In the genomic region with DNA sequence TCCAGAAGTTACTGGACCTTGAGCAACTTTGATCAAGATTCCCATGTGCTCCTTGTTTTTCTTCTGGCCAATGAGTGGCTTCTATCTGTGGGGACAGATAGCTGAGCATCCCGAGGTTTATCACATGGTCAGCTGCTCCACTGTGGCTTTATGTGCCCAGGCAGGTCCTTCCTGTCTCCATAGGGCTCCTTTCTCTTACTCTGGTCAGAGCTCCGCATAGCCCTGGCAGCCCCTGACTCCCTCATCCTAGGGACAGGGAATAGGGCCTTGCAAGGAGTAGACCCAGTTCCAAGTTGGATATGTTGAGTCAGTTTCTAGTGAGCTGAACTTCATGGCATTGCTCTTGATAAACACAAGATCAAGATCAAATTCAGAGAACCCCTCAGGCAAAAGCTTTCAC, we compare ENCODE assay signal across 17 cellular contexts. TPM values are rescaled to one million over a fixed set of nuclear protein-coding genes. Genes with fewer than 3 reads are reported as not detected.
DNase-seq lines count a peak whose midpoint lies in the region; ATAC-seq and TF ChIP-seq lines count a peak whose summit lies in the region.
"Had no signal": no experiment of that assay in that cellular context is flagged by ENCODE, and none has a peak within 500 bp of the region (broad histone marks: within the 10 kb centered on the region; RNA-seq: fewer than 3 reads in every experiment).

No MANE protein-coding gene starts in this region.

- no peak overlapping the region for H3K27ac Mint-ChIP-seq in stimulated activated effector memory CD8-positive, alpha-beta T cell treated with anti-CD3 and anti-CD28 coated beads, Interleukin-12 subunit alpha, Interleukin-12 subunit beta, amount 100 ng/mL, for 72 hours
- no peak overlapping the region for H3K27ac Mint-ChIP-seq in osteocyte (ENCODE audit: unreplicated experiment)
- H3K27ac Mint-ChIP-seq: CD4-positive, alpha-beta memory T cell had no signal

- in situ Hi-C loops in SK-MEL-5 (cut with HindIII; ENCODE audit: low pct_unique_long_range_greater_than_20kb, low sequenced_read_pairs): no loop called here

- TF ChIP-seq POLR2A in esophagus muscularis mucosa (IDR thresholded peaks at IDR 0.05; ENCODE audit: low read depth): no peak

- peak; percentile 31 for ATAC-seq in stimulated activated effector memory CD8-positive, alpha-beta T cell treated with anti-CD3 and anti-CD28 coated beads, Interleukin-12 subunit alpha, Interleukin-12 subunit beta, amount 100 ng/mL, for 72 hours
- ATAC-seq in GM19463 (IDR thresholded peaks at IDR 0.05; ENCODE audit: unreplicated experiment): no peak

- DNase-seq in SK-MEL-5 (ENCODE audit: low read depth, low spot score) (peak; percentile 9), esophagus muscularis mucosa (ENCODE audit: extremely low spot score) (peak; percentile 85), NAMALWA (ENCODE audit: low spot score) (no peak), osteocyte (ENCODE audit: extremely low spot score, unreplicated experiment) (no peak)
- no peak for DNase-seq in stimulated activated effector memory CD8-positive, alpha-beta T cell treated with anti-CD3 and anti-CD28 coated beads, Interleukin-12 subunit alpha, Interleukin-12 subunit beta, amount 100 ng/mL, for 72 hours (ENCODE audit: low spot score in 2 of 2)
- DNase-seq: C1 segment of cervical spinal cord; Caco-2; CD4-positive, alpha-beta memory T cell; DMS153; DND-41; GOT3; H7; HCEC 1CT had no signal

- H3K27me3 Mint-ChIP-seq in osteocyte (ENCODE audit: unreplicated experiment): no peaks in the 10 kb centered on the region

- no peaks in the 10 kb centered on the region for H3K36me3 ChIP-seq in esophagus muscularis mucosa

- intact Hi-C loops in esophagus muscularis mucosa (cut with DNase I): no loop called here

- H3K4me1 Mint-ChIP-seq in stimulated activated effector memory CD8-positive, alpha-beta T cell treated with anti-CD3 and anti-CD28 coated beads, Interleukin-12 subunit alpha, Interleukin-12 subunit beta, amount 100 ng/mL, for 72 hours: no peaks in the 10 kb centered on the region
- H3K4me1 Mint-ChIP-seq in osteocyte (ENCODE audit: unreplicated experiment): no peaks in the 10 kb centered on the region
- H3K4me1 Mint-ChIP-seq: CD4-positive, alpha-beta memory T cell had no signal

- TF ChIP-seq CTCF in esophagus muscularis mucosa (IDR thresholded peaks at IDR 0.05) (no peak), osteocyte (IDR thresholded peaks at IDR 0.05) (no peak)

- H3K9me3 Mint-ChIP-seq in stimulated activated effector memory CD8-positive, alpha-beta T cell treated with anti-CD3 and anti-CD28 coated beads, Interleukin-12 subunit alpha, Interleukin-12 subunit beta, amount 100 ng/mL, for 72 hours: no peaks in the 10 kb centered on the region
- H3K9me3 Mint-ChIP-seq in osteocyte (ENCODE audit: unreplicated experiment): no peaks in the 10 kb centered on the region
- H3K9me3 Mint-ChIP-seq: CD4-positive, alpha-beta memory T cell had no signal

- H3K36me3 Mint-ChIP-seq in stimulated activated effector memory CD8-positive, alpha-beta T cell treated with anti-CD3 and anti-CD28 coated beads, Interleukin-12 subunit alpha, Interleukin-12 subunit beta, amount 100 ng/mL, for 72 hours: no peaks in the 10 kb centered on the region
- H3K36me3 Mint-ChIP-seq in osteocyte (ENCODE audit: unreplicated experiment): no peaks in the 10 kb centered on the region
- H3K36me3 Mint-ChIP-seq: CD4-positive, alpha-beta memory T cell had no signal

- H3K9me3 ChIP-seq in esophagus muscularis mucosa: no peaks in the 10 kb centered on the region
- H3K9me3 ChIP-seq: Caco-2 had no signal

- H3K27ac ChIP-seq in esophagus muscularis mucosa (replicated peaks in 1 of 4): no peak overlapping the region

- no peak for TF ChIP-seq EP300 in esophagus muscularis mucosa (IDR thresholded peaks at IDR 0.05)

- no peak overlapping the region for H3K4me3 Mint-ChIP-seq in stimulated activated effector memory CD8-positive, alpha-beta T cell treated with anti-CD3 and anti-CD28 coated beads, Interleukin-12 subunit alpha, Interleukin-12 subunit beta, amount 100 ng/mL, for 72 hours
- no peak overlapping the region for H3K4me3 Mint-ChIP-seq in osteocyte (ENCODE audit: unreplicated experiment)
- H3K4me3 Mint-ChIP-seq: CD4-positive, alpha-beta memory T cell had no signal

- WGBS in esophagus muscularis mucosa: no CpG with 5 or more reads among the region's 2 CpGs

- no peak overlapping the region for H3K4me3 ChIP-seq in esophagus muscularis mucosa

- H3K27me3 ChIP-seq in esophagus muscularis mucosa: no peaks in the 10 kb centered on the region

- no peaks in the 10 kb centered on the region for H3K4me1 ChIP-seq in esophagus muscularis mucosa
- H3K4me1 ChIP-seq: Caco-2 had no signal

RNA-seq across cellular contexts. Expression of gene MAS1L, which starts 6.4 kb away (rescaled TPM):
- total RNA-seq in SK-MEL-5 (2014; rRNA removed; shearing (Covaris generic)): not detected in 2 replicates
- 0.18 and 0.33 TPM in 2 replicates for polyA plus RNA-seq in SK-MEL-5 (2015; cell fraction: cytosol; rRNA removed)
- polyA plus RNA-seq in SK-MEL-5 (2015; cell fraction: nucleus; rRNA removed): not detected in 2 replicates
- total RNA-seq in esophagus muscularis mucosa (under 1 TPM in 1 of 4 donors, not detected in 3; 0.33 TPM), osteocyte (not detected in 2 replicates)
- total RNA-seq: A172; A673; Caco-2; CD4-positive, alpha-beta memory T cell; H7 had no signal
- polyA plus RNA-seq: BJ; CD4-positive, alpha-beta memory T cell had no signal

RNA-seq across cellular contexts. Expression of gene OR2H1, which starts 37.2 kb away (rescaled TPM):
- not detected in 2 replicates for total RNA-seq in SK-MEL-5 (2014; rRNA removed; shearing (Covaris generic))
- polyA plus RNA-seq in SK-MEL-5 (2015; cell fraction: cytosol; rRNA removed): not detected in 2 replicates
- not detected in 2 replicates for polyA plus RNA-seq in SK-MEL-5 (2015; cell fraction: nucleus; rRNA removed)
- total RNA-seq in esophagus muscularis mucosa (not detected), osteocyte (not detected in 2 replicates)
- total RNA-seq: A172; A673; Caco-2; CD4-positive, alpha-beta memory T cell; H7 had no signal
- polyA plus RNA-seq: BJ; CD4-positive, alpha-beta memory T cell had no signal

RNA-seq across cellular contexts. Expression of gene OR11A1, which starts 37.3 kb away (rescaled TPM):
- not detected in 2 replicates for total RNA-seq in SK-MEL-5 (2014; rRNA removed; shearing (Covaris generic))
- polyA plus RNA-seq in SK-MEL-5 (2015; cell fraction: cytosol; rRNA removed): not detected in 2 replicates
- not detected in 2 replicates for polyA plus RNA-seq in SK-MEL-5 (2015; cell fraction: nucleus; rRNA removed)
- total RNA-seq in esophagus muscularis mucosa: not detected
- total RNA-seq in osteocyte: not detected in 2 replicates
- total RNA-seq: A172; A673; Caco-2; CD4-positive, alpha-beta memory T cell; H7 had no signal
- polyA plus RNA-seq: BJ; CD4-positive, alpha-beta memory T cell had no signal

RNA-seq across cellular contexts. Expression of gene OR10C1, which starts 55.0 kb away (rescaled TPM):
- total RNA-seq in SK-MEL-5 (2014; rRNA removed; shearing (Covaris generic)): not detected in 2 replicates
- polyA plus RNA-seq in SK-MEL-5 (2015; cell fraction: cytosol; rRNA removed): not detected in 2 replicates
- not detected in 2 replicates for polyA plus RNA-seq in SK-MEL-5 (2015; cell fraction: nucleus; rRNA removed)
- not detected for total RNA-seq in esophagus muscularis mucosa
- total RNA-seq in osteocyte: not detected in 2 replicates
- total RNA-seq: A172; A673; Caco-2; CD4-positive, alpha-beta memory T cell; H7 had no signal
- polyA plus RNA-seq: BJ; CD4-positive, alpha-beta memory T cell had no signal

Comparison
In these comparisons a context has a peak if more than half of its experiments do, and no peak if none do; other contexts are left out.
1. DNase-seq: peak in SK-MEL-5 (single experiment) and esophagus muscularis mucosa (single experiment); none in stimulated activated effector memory CD8-positive, alpha-beta T cell treated with anti-CD3 and anti-CD28 coated beads, Interleukin-12 subunit alpha, Interleukin-12 subunit beta, amount 100 ng/mL, for 72 hours (0 of 2), NAMALWA (single experiment) and osteocyte (single experiment).